Comparison of ENCODE assay signal across 25 cellular contexts in genomic region chr13:43934273-43934672, GRCh38. TPM values are rescaled to one million over a fixed set of nuclear protein-coding genes. Genes with fewer than 3 reads are reported as not detected.
DNase-seq lines count a peak whose midpoint lies in the region; ATAC-seq and TF ChIP-seq lines count a peak whose summit lies in the region.
"Had no signal": no experiment of that assay in that cellular context is flagged by ENCODE, and none has a peak within 500 bp of the region (broad histone marks: within the 10 kb centered on the region; RNA-seq: fewer than 3 reads in every experiment).

No MANE protein-coding gene starts in this region.

- no peak for TF ChIP-seq CTCF in RWPE2 (IDR thresholded peaks at IDR 0.05; ENCODE audit: poor library complexity, severe bottlenecking)
- no peak for TF ChIP-seq CTCF in fibroblast of mammary gland (conservative IDR thresholded peaks at IDR 0.05; ENCODE audit: control insufficient read depth, insufficient read depth, low read depth, low read length)

- no peaks in the 10 kb centered on the region for H3K36me3 ChIP-seq in RWPE2 (ENCODE audit: low read depth)
- H3K36me3 ChIP-seq: SJCRH30 had no signal

- H3K9me3 ChIP-seq in RWPE2 (ENCODE audit: severe bottlenecking) = no peaks in the 10 kb centered on the region
- H3K9me3 ChIP-seq: SJCRH30 had no signal

- no peaks in the 10 kb centered on the region for H3K27me3 ChIP-seq in RWPE2 (ENCODE audit: insufficient read depth, poor library complexity, severe bottlenecking)
- H3K27me3 ChIP-seq: SJCRH30 had no signal

- 0 out of 3 replicates have a peak, but pooled peaks have one; percentile 27 for ATAC-seq in RWPE2 (ENCODE audit: low read depth)
- ATAC-seq: HepG2, Panc1 had no signal

- no peak overlapping the region for H3K27ac ChIP-seq in RWPE2 (ENCODE audit: poor library complexity, severe bottlenecking)
- H3K27ac ChIP-seq: 22Rv1, C4-2B, SJCRH30 had no signal

- DNase-seq in DMS53 (lab: John Stamatoyannopoulos, UW) (peak; percentile 37), DMS53 treated with DMSO at 0.1 percent for 48 hours (lab: John Stamatoyannopoulos, UW; ENCODE audit: unreplicated experiment) (no peak), RWPE2 (ENCODE audit: low spot score) (no peak), fibroblast of mammary gland (ENCODE audit: low read depth) (peak; percentile 29), renal cortical epithelial cell (ENCODE audit: low read depth) (peak; percentile 65), NCI-H2171 treated with DMSO at 0.1 percent for 48 hours (lab: John Stamatoyannopoulos, UW) (no peak), hepatic stellate cell (ENCODE audit: low spot score) (no peak)
- no peak for DNase-seq in activated CD4-positive, alpha-beta T cell treated with anti-CD3 and anti-CD28 coated beads, Interleukin-2, amount 50 U/mL, for 48 hours
- DNase-seq: AML-193; Calu3; CD8-positive, alpha-beta memory T cell; DMS79; H9; KBM-7; NCI-H1105; NCI-H146; NCI-H2029; NCI-H226; NCI-H510A treated with DMSO at 0.1 percent for 48 hours; NCI-H748 treated with DMSO at 0.1 percent for 48 hours; SJCRH30 had no signal

- no peaks in the 10 kb centered on the region for H3K4me1 ChIP-seq in RWPE2 (ENCODE audit: insufficient read depth, poor library complexity, severe bottlenecking)
- H3K4me1 ChIP-seq: SJCRH30 had no signal

- H3K4me3 ChIP-seq in RWPE2 (ENCODE audit: severe bottlenecking) (no peak overlapping the region), fibroblast of mammary gland (ENCODE audit: control insufficient read depth, low read depth, low read length) (no peak overlapping the region)
- H3K4me3 ChIP-seq: SJCRH30 had no signal

RNA-seq across cellular contexts. Expression of gene LACC1, which starts 54.6 kb away (rescaled TPM):
- total RNA-seq in renal cortical epithelial cell = 16.4 and 26.6 TPM in 2 replicates

RNA-seq across cellular contexts. Expression of gene CCDC122, which starts 54.7 kb away (rescaled TPM):
- total RNA-seq in renal cortical epithelial cell = 8.2 and 10.2 TPM in 2 replicates

Comparison
In these comparisons a context has a peak if more than half of its experiments do, and no peak if none do; other contexts are left out.
1. DNase-seq: peak in DMS53 (single experiment), fibroblast of mammary gland (single experiment) and renal cortical epithelial cell (single experiment); none in DMS53 treated with DMSO at 0.1 percent for 48 hours (single experiment), RWPE2 (single experiment), NCI-H2171 treated with DMSO at 0.1 percent for 48 hours (single experiment), hepatic stellate cell (single experiment) and activated CD4-positive, alpha-beta T cell treated with anti-CD3 and anti-CD28 coated beads, Interleukin-2, amount 50 U/mL, for 48 hours (0 of 2).